8 cellular contexts compared by ENCODE assay signal in the genomic region with DNA sequence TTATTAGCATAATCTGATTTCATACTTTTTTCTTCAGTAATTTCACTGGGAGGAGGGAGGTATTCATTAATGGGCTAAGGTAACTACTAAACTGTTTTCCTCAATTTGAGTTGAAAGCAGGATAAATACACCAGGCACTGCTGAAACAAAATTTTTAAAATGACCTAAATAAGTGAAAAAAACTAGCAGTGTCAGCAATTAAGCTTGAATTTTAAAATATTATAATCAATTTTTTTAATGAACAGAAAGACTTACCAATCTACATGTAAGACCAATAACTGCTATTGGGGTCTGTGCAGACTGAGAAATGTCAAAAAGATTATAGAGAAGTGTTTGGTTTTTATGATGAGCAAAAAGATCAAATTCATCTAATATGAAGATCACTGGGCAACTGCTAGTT.
"Had no signal": no experiment of that assay in that cellular context is flagged by ENCODE, and none has a peak within 500 bp of the region (broad histone marks: within the 10 kb centered on the region; RNA-seq: fewer than 3 reads in every experiment).

No MANE protein-coding gene starts in this region.

- H3K4me1 Mint-ChIP-seq: GM23338, H9 had no signal

- H3K4me3 ChIP-seq: GM23338 had no signal

- ATAC-seq: GM23338 had no signal

- DNase-seq: H9, HCEC 1CT, KBM-7 had no signal

- H3K4me2 ChIP-seq: GM23338, KMS-11 had no signal

- H3K9ac ChIP-seq: KMS-11 had no signal

- H2AFZ ChIP-seq: GM23338 had no signal

- H3K27ac Mint-ChIP-seq: GM23338, H9 had no signal

- H3K27ac ChIP-seq: KMS-11 had no signal

- H3K9me3 Mint-ChIP-seq: GM23338, H9 had no signal

- FAIRE-seq: H1, H54, HTR-8/SVneo had no signal

- H3K4me3 Mint-ChIP-seq: GM23338, H9 had no signal
